8 cellular contexts compared by ENCODE assay signal in genomic region chr20:25247666-25248500, GRCh38. TPM values are rescaled to one million over a fixed set of nuclear protein-coding genes. Genes with fewer than 3 reads are reported as not detected.
A peak's percentile ranks its signal among the peaks of the same experiment; 100 is the strongest.
DNase-seq lines count a peak whose midpoint lies in the region; ATAC-seq lines count a peak whose summit lies in the region.

Gene PYGB (plus strand): TSS chr20:25248085. CDS start chr20:25248179, 94 bp downstream.

- WGBS in mesendoderm (ENCODE audit: extremely low coverage, insufficient coverage, low lambda C conversion rate), result no CpG with 5 or more reads among the region's 105 CpGs

- H2BK120ac ChIP-seq in mesendoderm (ENCODE audit: low read depth, low read length), result no peak within 1 kb of the TSS

- H3K27ac Mint-ChIP-seq in activated CD8-positive, alpha-beta memory T cell treated with anti-CD3 and anti-CD28 coated beads, Interleukin-2, amount 10 ng/mL, durations not matched to agents 7 days and 5 days, result peak within 1 kb of the TSS; percentile 86

- H3K4me1 ChIP-seq in NT2/D1 (ENCODE audit: insufficient read depth, insufficient read length) (peaks cover 2% of the 10 kb centered on the region), endocrine pancreas (ENCODE audit: control insufficient read depth, insufficient read depth, low read length) (no peaks in the 10 kb centered on the region), mesendoderm (ENCODE audit: control insufficient read depth, low read depth, low read length) (peaks cover 2% of the 10 kb centered on the region)

- ATAC-seq in GM19468 (IDR thresholded peaks at IDR 0.05; ENCODE audit: extremely low read depth, unreplicated experiment), result peak; percentile 68
- ATAC-seq in activated CD8-positive, alpha-beta memory T cell treated with anti-CD3 and anti-CD28 coated beads, Interleukin-2, amount 10 ng/mL, durations not matched to agents 7 days and 5 days, result peak; percentile 87

- H3K27me3 Mint-ChIP-seq in activated CD8-positive, alpha-beta memory T cell treated with anti-CD3 and anti-CD28 coated beads, Interleukin-2, amount 10 ng/mL, durations not matched to agents 7 days and 5 days, result peaks cover 7% of the 10 kb centered on the region

- H3K4me3 ChIP-seq in NT2/D1 (ENCODE audit: insufficient read length, low read depth) (peak within 1 kb of the TSS; percentile 84), endocrine pancreas (ENCODE audit: control insufficient read depth, insufficient read depth, low read length) (peak within 1 kb of the TSS; percentile 60), mesendoderm (ENCODE audit: low read length) (peak within 1 kb of the TSS; percentile 95)

- peaks cover 24% of the 10 kb centered on the region for H3K79me2 ChIP-seq in mesendoderm (ENCODE audit: control insufficient read depth, insufficient read depth, low read length)

- H3K36me3 Mint-ChIP-seq in activated CD8-positive, alpha-beta memory T cell treated with anti-CD3 and anti-CD28 coated beads, Interleukin-2, amount 10 ng/mL, durations not matched to agents 7 days and 5 days, result no peaks in the 10 kb centered on the region

- H3K9ac ChIP-seq in NT2/D1 (ENCODE audit: insufficient read length, low read depth) (peak within 1 kb of the TSS; percentile 94), endocrine pancreas (ENCODE audit: control insufficient read depth, insufficient read depth, low read length) (peak within 1 kb of the TSS; percentile 54), mesendoderm (ENCODE audit: low read length) (peak within 1 kb of the TSS; percentile 95)

- peak within 1 kb of the TSS; percentile 100 for H3K56ac ChIP-seq in mesendoderm (ENCODE audit: low read length)

- CTCF ChIA-PET in activated CD8-positive, alpha-beta memory T cell treated with anti-CD3 and anti-CD28 coated beads, Interleukin-2, amount 10 ng/mL, durations not matched to agents 7 days and 5 days (lab: Charles Lee), result interaction anchor here (0.8 to 2.0 kb wide), 10 partner anchors 13 to 254 kb away, joined by 3 to 7 read pairs (median 4); partner anchors contain the start of gene ENTPD6

- no peak within 1 kb of the TSS for H4K8ac ChIP-seq in mesendoderm (ENCODE audit: low read depth, low read length)

- peak within 1 kb of the TSS; percentile 85 for H3K4me2 ChIP-seq in mesendoderm (ENCODE audit: low read length)

- no peak within 1 kb of the TSS for H2BK5ac ChIP-seq in mesendoderm (ENCODE audit: low read length)

- peak within 1 kb of the TSS; percentile 44 for H3K4ac ChIP-seq in mesendoderm (ENCODE audit: low read depth, low read length)

- H3K9me3 Mint-ChIP-seq in activated CD8-positive, alpha-beta memory T cell treated with anti-CD3 and anti-CD28 coated beads, Interleukin-2, amount 10 ng/mL, durations not matched to agents 7 days and 5 days (ENCODE audit: low read depth), result no peaks in the 10 kb centered on the region

- peaks cover 20% of the 10 kb centered on the region for H3K79me1 ChIP-seq in mesendoderm (ENCODE audit: low read length)

- DNase-seq in COR-L47 (lab: John Stamatoyannopoulos, UW), result peak; percentile 74
- peak; percentile 86 for DNase-seq in HS-27A (ENCODE audit: low read depth)
- DNase-seq in NT2/D1 (ENCODE audit: low read depth, low spot score), result peak; percentile 51
- DNase-seq in activated CD8-positive, alpha-beta memory T cell treated with anti-CD3 and anti-CD28 coated beads, Interleukin-2, amount 10 ng/mL, durations not matched to agents 7 days and 5 days, result peak; percentile 74
- peak; percentile 89 for DNase-seq in mesendoderm
- DNase-seq in stimulated activated CD8-positive, alpha-beta memory T cell treated with anti-CD3 and anti-CD28 coated beads, Interleukin-12 subunit alpha, Interleukin-12 subunit beta, amount 100 ng/mL, for 4 hours (ENCODE audit: low read depth), result peak; percentile 70

- H3K18ac ChIP-seq in mesendoderm (ENCODE audit: low read length), result peak within 1 kb of the TSS; percentile 33

- peaks cover 19% of the 10 kb centered on the region for H3K36me3 ChIP-seq in NT2/D1 (ENCODE audit: insufficient read depth, insufficient read length, low read length)
- no peaks in the 10 kb centered on the region for H3K36me3 ChIP-seq in endocrine pancreas (ENCODE audit: control insufficient read depth, insufficient read depth, low read length)
- H3K36me3 ChIP-seq in mesendoderm (ENCODE audit: control insufficient read depth, insufficient read depth, low read length), result no peaks in the 10 kb centered on the region

- H3K27ac ChIP-seq in mesendoderm (ENCODE audit: low read depth, low read length), result peak within 1 kb of the TSS; percentile 91

- peak within 1 kb of the TSS; percentile 94 for H3K23ac ChIP-seq in mesendoderm (ENCODE audit: low read length)

- H3K4me3 Mint-ChIP-seq in activated CD8-positive, alpha-beta memory T cell treated with anti-CD3 and anti-CD28 coated beads, Interleukin-2, amount 10 ng/mL, durations not matched to agents 7 days and 5 days, result peak within 1 kb of the TSS; percentile 90

- H2BK15ac ChIP-seq in mesendoderm (replicated peaks; ENCODE audit: low read depth), result no peak within 1 kb of the TSS

- H2AK5ac ChIP-seq in mesendoderm (ENCODE audit: low read length), result no peak within 1 kb of the TSS

- peaks cover 37% of the 10 kb centered on the region for H3K4me1 Mint-ChIP-seq in activated CD8-positive, alpha-beta memory T cell treated with anti-CD3 and anti-CD28 coated beads, Interleukin-2, amount 10 ng/mL, durations not matched to agents 7 days and 5 days

- H3K27me3 ChIP-seq in NT2/D1 (ENCODE audit: insufficient read depth, insufficient read length) (peaks cover 8% of the 10 kb centered on the region), endocrine pancreas (ENCODE audit: control insufficient read depth, insufficient read depth, low read length) (no peaks in the 10 kb centered on the region), mesendoderm (ENCODE audit: insufficient read depth, low read length, poor library complexity) (no peaks in the 10 kb centered on the region)

- no peak within 1 kb of the TSS for H4K5ac ChIP-seq in mesendoderm (ENCODE audit: low read length)

- H3K9me3 ChIP-seq in NT2/D1 (ENCODE audit: insufficient read depth, low read length) (no peaks in the 10 kb centered on the region), endocrine pancreas (ENCODE audit: control insufficient read depth, low read length) (no peaks in the 10 kb centered on the region)

RNA-seq across cellular contexts. Expression of gene PYGB, which starts in this region (rescaled TPM):
- total RNA-seq in activated CD8-positive, alpha-beta memory T cell treated with anti-CD3 and anti-CD28 coated beads, Interleukin-2, amount 10 ng/mL, durations not matched to agents 7 days and 5 days, result 10 to 100 TPM; 28.4 to 36.8 TPM
- 24.7 TPM for polyA plus RNA-seq in mesendoderm (2013, experiment 1 of 2)
- polyA plus RNA-seq in mesendoderm (2013, experiment 2 of 2), result 24.4 TPM

Comparison
In these comparisons a context has a peak if more than half of its experiments do, and no peak if none do; other contexts are left out.
1. Peak in every context shown above with its lines: DNase-seq, ATAC-seq, H3K4me3 ChIP-seq and H3K27ac ChIP-seq.